ENCODE assay signal across 15 cellular contexts in genomic region chr16:19014456-19014855, GRCh38. TPM values are rescaled to one million over a fixed set of nuclear protein-coding genes. Genes with fewer than 3 reads are reported as not detected.
DNase-seq lines count a peak whose midpoint lies in the region; ATAC-seq and TF ChIP-seq lines count a peak whose summit lies in the region.
"Had no signal": no experiment of that assay in that cellular context is flagged by ENCODE, and none has a peak within 500 bp of the region (broad histone marks: within the 10 kb centered on the region; RNA-seq: fewer than 3 reads in every experiment).

No MANE protein-coding gene starts in this region.

- H3K27ac ChIP-seq in dorsolateral prefrontal cortex (peak overlapping the region in 41 of 59 donors; percentile 0 to 76 (median 47)), osteoblast (ENCODE audit: low read depth, low read length) (no peak overlapping the region), thyroid gland (no peak overlapping the region), suprapubic skin (no peak overlapping the region)
- H3K27ac ChIP-seq: sigmoid colon had no signal

- no peak for ATAC-seq in HG02642 (IDR thresholded peaks at IDR 0.05; ENCODE audit: poor library complexity, unreplicated experiment)
- ATAC-seq: CD8-positive, alpha-beta T cell; T-cell had no signal

- peak; percentile 35 for DNase-seq in HT-29 (ENCODE audit: low spot score)
- DNase-seq in OCI-M1 (lab: John Stamatoyannopoulos, UW), result peak; percentile 43
- peak in 1 of 10 donors; percentile 25 for DNase-seq in dorsolateral prefrontal cortex
- DNase-seq in osteoblast (ENCODE audit: insufficient read length, low spot score, missing footprints), result no peak
- no peak for DNase-seq in thyroid gland
- DNase-seq in NCI-H1694 treated with DMSO at 0.1 percent for 48 hours (lab: John Stamatoyannopoulos, UW), result no peak
- no peak for DNase-seq in suprapubic skin (ENCODE audit: low spot score in 2 of 2)
- DNase-seq: activated CD4-positive, alpha-beta T cell treated with anti-CD3 and anti-CD28 coated beads for 48 hours; CD8-positive, alpha-beta T cell; kidney; NCI-H2081; sigmoid colon; T-cell had no signal

- H3K4me3 ChIP-seq in dorsolateral prefrontal cortex (no peak overlapping the region), osteoblast (ENCODE audit: insufficient read depth, low read length) (no peak overlapping the region), thyroid gland (replicated peaks in 1 of 3) (no peak overlapping the region), suprapubic skin (no peak overlapping the region)
- H3K4me3 ChIP-seq: sigmoid colon had no signal

- no peak overlapping the region for H2AFZ ChIP-seq in osteoblast (ENCODE audit: low read length)

- 65 to 67% methylated on average over 7 of the region's 7 CpGs for WGBS in thyroid gland, 2 donors
- 69% methylated on average over 7 of the region's 7 CpGs for WGBS in suprapubic skin

- no peaks in the 10 kb centered on the region for H3K4me1 ChIP-seq in osteoblast (ENCODE audit: insufficient read depth, low read length)
- no peaks in the 10 kb centered on the region for H3K4me1 ChIP-seq in thyroid gland
- H3K4me1 ChIP-seq in suprapubic skin, result no peaks in the 10 kb centered on the region
- H3K4me1 ChIP-seq: sigmoid colon had no signal

- intact Hi-C loops in dorsolateral prefrontal cortex (cut with DNase I), result no loop called here
- intact Hi-C loops in thyroid gland (cut with DNase I), result no loop called here

- H3K9me3 ChIP-seq in osteoblast (ENCODE audit: low read depth, low read length) (no peaks in the 10 kb centered on the region), thyroid gland (no peaks in the 10 kb centered on the region), suprapubic skin (no peaks in the 10 kb centered on the region)

- TF ChIP-seq POLR2A in thyroid gland (IDR thresholded peaks at IDR 0.05) (no peak), suprapubic skin (IDR thresholded peaks at IDR 0.05) (no peak)

- H3K27me3 ChIP-seq in dorsolateral prefrontal cortex (no peaks in the 10 kb centered on the region), osteoblast (ENCODE audit: insufficient read depth, low read length) (no peaks in the 10 kb centered on the region), thyroid gland (no peaks in the 10 kb centered on the region), suprapubic skin (no peaks in the 10 kb centered on the region)
- H3K27me3 ChIP-seq: sigmoid colon had no signal

- no peaks in the 10 kb centered on the region for H3K79me2 ChIP-seq in osteoblast (ENCODE audit: insufficient read depth, low read length)

- no peak overlapping the region for H3K4me2 ChIP-seq in osteoblast (ENCODE audit: insufficient read depth, low read length)

- H3K36me3 ChIP-seq in osteoblast (ENCODE audit: insufficient read depth, low read length) (no peaks in the 10 kb centered on the region), thyroid gland (no peaks in the 10 kb centered on the region), suprapubic skin (no peaks in the 10 kb centered on the region)
- H3K36me3 ChIP-seq: sigmoid colon had no signal

- H4K20me1 ChIP-seq in osteoblast (ENCODE audit: insufficient read depth, low read length), result no peaks in the 10 kb centered on the region

- peak in 3 of 56 donors; percentile 16 to 20 (median 16) for TF ChIP-seq CTCF in dorsolateral prefrontal cortex (IDR thresholded peaks at IDR 0.05 in 54 of 56, conservative IDR thresholded peaks at IDR 0.05 in 2 of 56; ENCODE audit: low read depth in 1 of 56, partially characterized antibody in 56 of 56)
- peak; percentile 9 for TF ChIP-seq CTCF in osteoblast (IDR thresholded peaks at IDR 0.05; ENCODE audit: extremely low read depth, low read depth, low read length)
- no peak for TF ChIP-seq CTCF in thyroid gland (IDR thresholded peaks at IDR 0.05)
- TF ChIP-seq CTCF in suprapubic skin (IDR thresholded peaks at IDR 0.05), result no peak

- TF ChIP-seq EP300 in suprapubic skin (IDR thresholded peaks at IDR 0.05), result no peak

RNA-seq across cellular contexts. Expression of gene TMC7, which starts 30.7 kb away (rescaled TPM):
- total RNA-seq in HT-29 (2014; rRNA removed; shearing (Covaris generic)), result 3.4 and 4.9 TPM in 2 replicates
- total RNA-seq in dorsolateral prefrontal cortex (10 to 100 TPM in 88 of 120 experiments, 1 to 10 TPM in 32; 4.6 to 56.9 (median 13.3) TPM), osteoblast (1.1 and 1.5 TPM in 2 replicates), thyroid gland (under 1 TPM in 3 of 4 donors, not detected in 1; 0.11 to 0.94 (median 0.50) TPM), suprapubic skin (1 to 10 TPM in 2 of 4 donors, under 1 TPM in 2; 0.52 to 2.7 (median 1.6) TPM)
- total RNA-seq: activated T-helper 1 cell treated with anti-CD3 and anti-CD28 coated beads, Interleukin-12 subunit alpha, Interleukin-12 subunit beta, Interleukin-2, Interleukin-4 antibody, amounts not matched to agents 30 ng/mL and 10 ng/mL and 1 ng/mL, durations not matched to agents 14 hours and 24 hours and 36 hours; CD8-positive, alpha-beta T cell had no signal

RNA-seq across cellular contexts. Expression of gene COQ7, which starts 53.0 kb away (rescaled TPM):
- total RNA-seq in HT-29 (2014; rRNA removed; shearing (Covaris generic)), result 34.5 and 36.6 TPM in 2 replicates
- total RNA-seq in dorsolateral prefrontal cortex, result 10 to 100 TPM; 16.8 to 38.7 (median 28.3) TPM
- 17.4 and 20.3 TPM in 2 replicates for total RNA-seq in osteoblast
- total RNA-seq in thyroid gland, result 10 to 100 TPM; 26.4 to 41.9 (median 38.4) TPM
- 10 to 100 TPM in 3 of 4 donors, 1 to 10 TPM in 1; 7.6 to 19.2 (median 12.0) TPM for total RNA-seq in suprapubic skin

Comparison
In these comparisons a context has a peak if more than half of its experiments do, and no peak if none do; other contexts are left out.
1. DNase-seq: peak in HT-29 (single experiment) and OCI-M1 (single experiment); none in osteoblast (single experiment), thyroid gland (0 of 2), NCI-H1694 treated with DMSO at 0.1 percent for 48 hours (single experiment) and suprapubic skin (0 of 2).
2. H3K27ac ChIP-seq: peak in dorsolateral prefrontal cortex (41 of 59); none in osteoblast (single experiment), thyroid gland (0 of 3) and suprapubic skin (single experiment).